ENCODE assay signal across 3 cellular contexts in genomic region chr2:202122975-202123765, GRCh38.
TF ChIP-seq lines count a peak whose summit lies in the region.

No MANE protein-coding gene starts in this region.

TF ChIP-seq in HepG2, 621 proteins besides CTCF, POLR2A, EP300 and RAD21:
- TF ChIP-seq, protein P1, sequence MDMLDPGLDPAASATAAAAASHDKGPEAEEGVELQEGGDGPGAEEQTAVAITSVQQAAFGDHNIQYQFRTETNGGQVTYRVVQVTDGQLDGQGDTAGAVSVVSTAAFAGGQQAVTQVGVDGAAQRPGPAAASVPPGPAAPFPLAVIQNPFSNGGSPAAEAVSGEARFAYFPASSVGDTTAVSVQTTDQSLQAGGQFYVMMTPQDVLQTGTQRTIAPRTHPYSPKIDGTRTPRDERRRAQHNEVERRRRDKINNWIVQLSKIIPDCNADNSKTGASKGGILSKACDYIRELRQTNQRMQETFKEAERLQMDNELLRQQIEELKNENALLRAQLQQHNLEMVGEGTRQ (IDR thresholded peaks at IDR 0.05; ENCODE audit: low read depth, low read length) = no peak
- TF ChIP-seq, protein P1 (CRISPR knock-in tag; IDR thresholded peaks at IDR 0.05; ENCODE audit: borderline replicate concordance) = peak; percentile 22; the same call in 1 of the 2 replicates
- TF ChIP-seq HNF1A (IDR thresholded peaks at IDR 0.05; ENCODE audit: low read depth) = no peak
- TF ChIP-seq HNF1A (CRISPR knock-in tag; IDR thresholded peaks at IDR 0.05; ENCODE audit: borderline replicate concordance) = no peak
- TF ChIP-seq XRCC5 (optimal IDR thresholded peaks at IDR 0.05; ENCODE audit: low read length) = no peak

TF ChIP-seq in WTC11, 78 proteins besides CTCF, POLR2A, EP300 and RAD21:
- no peak for TF ChIP-seq NFATC4 (CRISPR knock-in tag; IDR thresholded peaks at IDR 0.05)
- TF ChIP-seq SMAD3 (CRISPR knock-in tag; IDR thresholded peaks at IDR 0.05; ENCODE audit: borderline replicate concordance) = no peak
- TF ChIP-seq GTF2I (CRISPR knock-in tag; conservative IDR thresholded peaks at IDR 0.05) = no peak
- TF ChIP-seq ZNF416 (CRISPR knock-in tag; IDR thresholded peaks at IDR 0.05) = no peak
- TF ChIP-seq USF1 (CRISPR knock-in tag; IDR thresholded peaks at IDR 0.05) = peak; percentile 87
- no peak for TF ChIP-seq ZNF263 (CRISPR knock-in tag; IDR thresholded peaks at IDR 0.05; ENCODE audit: low read depth)
- TF ChIP-seq, protein P1 (CRISPR knock-in tag; IDR thresholded peaks at IDR 0.05) = peak; percentile 87

TF ChIP-seq in GM12891, 5 proteins besides CTCF, POLR2A, EP300 and RAD21:
- TF ChIP-seq TAF1 (IDR thresholded peaks at IDR 0.05; ENCODE audit: low read depth, low read length) = no peak
- no peak for TF ChIP-seq PAX5 (IDR thresholded peaks at IDR 0.05; ENCODE audit: insufficient read depth, low read length, severe bottlenecking)
- TF ChIP-seq SPI1 (IDR thresholded peaks at IDR 0.05; ENCODE audit: low read depth, low read length) = no peak
- no peak for TF ChIP-seq POU2F2 (IDR thresholded peaks at IDR 0.05; ENCODE audit: low read depth, low read length)
- TF ChIP-seq POLR2AphosphoS5 (IDR thresholded peaks at IDR 0.05; ENCODE audit: low read depth, low read length) = no peak
